ENCODE assay signal across 1 cellular context in the genomic region with DNA sequence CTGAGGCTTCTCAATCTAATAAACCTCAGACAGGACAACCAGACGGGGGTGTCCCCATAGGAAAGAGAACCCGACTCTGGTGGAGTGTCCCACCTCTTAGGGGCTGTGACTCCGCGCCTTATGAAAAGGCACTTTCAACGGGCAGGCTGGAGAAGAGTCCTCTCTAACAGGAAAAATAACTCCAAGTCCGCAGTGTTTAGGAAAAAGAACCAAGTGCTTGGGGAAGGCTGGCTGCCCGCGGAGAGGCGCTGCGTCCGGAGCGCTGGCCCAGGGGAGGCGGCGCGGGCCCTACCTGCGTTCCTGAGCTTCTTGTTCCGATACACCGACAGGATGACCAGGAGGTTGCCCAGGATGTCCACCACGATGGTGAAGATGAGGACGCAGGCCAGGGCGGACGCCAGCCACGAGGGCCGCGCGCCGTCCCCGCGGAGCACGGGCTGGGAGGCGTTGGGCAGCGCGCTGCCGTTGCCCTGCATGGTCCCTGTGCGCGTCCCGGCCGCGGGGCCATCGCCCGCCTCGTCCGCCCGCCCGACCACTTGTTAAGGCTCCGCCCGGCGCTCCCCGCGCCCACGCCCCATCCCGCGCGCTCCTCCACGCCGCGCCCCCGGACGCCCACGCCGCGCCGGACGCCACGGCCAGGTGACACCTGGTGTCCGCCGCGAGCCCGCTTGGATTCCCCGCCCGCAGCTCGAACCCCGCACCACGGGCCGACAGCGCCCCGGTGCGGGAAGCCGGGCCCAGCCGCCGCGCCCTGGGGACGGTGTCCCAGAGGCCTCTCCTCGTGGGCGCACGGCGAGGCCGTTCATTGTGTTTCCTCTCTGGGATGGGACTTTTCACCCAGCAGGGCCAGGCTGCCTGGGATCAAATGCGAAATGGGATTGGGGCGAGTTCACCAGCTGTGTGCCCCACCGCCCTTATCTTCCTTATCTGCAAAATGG.
TF ChIP-seq lines count a peak whose summit lies in the region.

A gene (minus strand): TSS at position 678 of the 938 bp plus-strand sequence. CDS start 202 bp downstream, at position 476.

TF ChIP-seq in GM23338, 12 proteins besides CTCF, POLR2A, EP300 and RAD21 (continued from another document):
- TF ChIP-seq, protein P1, sequence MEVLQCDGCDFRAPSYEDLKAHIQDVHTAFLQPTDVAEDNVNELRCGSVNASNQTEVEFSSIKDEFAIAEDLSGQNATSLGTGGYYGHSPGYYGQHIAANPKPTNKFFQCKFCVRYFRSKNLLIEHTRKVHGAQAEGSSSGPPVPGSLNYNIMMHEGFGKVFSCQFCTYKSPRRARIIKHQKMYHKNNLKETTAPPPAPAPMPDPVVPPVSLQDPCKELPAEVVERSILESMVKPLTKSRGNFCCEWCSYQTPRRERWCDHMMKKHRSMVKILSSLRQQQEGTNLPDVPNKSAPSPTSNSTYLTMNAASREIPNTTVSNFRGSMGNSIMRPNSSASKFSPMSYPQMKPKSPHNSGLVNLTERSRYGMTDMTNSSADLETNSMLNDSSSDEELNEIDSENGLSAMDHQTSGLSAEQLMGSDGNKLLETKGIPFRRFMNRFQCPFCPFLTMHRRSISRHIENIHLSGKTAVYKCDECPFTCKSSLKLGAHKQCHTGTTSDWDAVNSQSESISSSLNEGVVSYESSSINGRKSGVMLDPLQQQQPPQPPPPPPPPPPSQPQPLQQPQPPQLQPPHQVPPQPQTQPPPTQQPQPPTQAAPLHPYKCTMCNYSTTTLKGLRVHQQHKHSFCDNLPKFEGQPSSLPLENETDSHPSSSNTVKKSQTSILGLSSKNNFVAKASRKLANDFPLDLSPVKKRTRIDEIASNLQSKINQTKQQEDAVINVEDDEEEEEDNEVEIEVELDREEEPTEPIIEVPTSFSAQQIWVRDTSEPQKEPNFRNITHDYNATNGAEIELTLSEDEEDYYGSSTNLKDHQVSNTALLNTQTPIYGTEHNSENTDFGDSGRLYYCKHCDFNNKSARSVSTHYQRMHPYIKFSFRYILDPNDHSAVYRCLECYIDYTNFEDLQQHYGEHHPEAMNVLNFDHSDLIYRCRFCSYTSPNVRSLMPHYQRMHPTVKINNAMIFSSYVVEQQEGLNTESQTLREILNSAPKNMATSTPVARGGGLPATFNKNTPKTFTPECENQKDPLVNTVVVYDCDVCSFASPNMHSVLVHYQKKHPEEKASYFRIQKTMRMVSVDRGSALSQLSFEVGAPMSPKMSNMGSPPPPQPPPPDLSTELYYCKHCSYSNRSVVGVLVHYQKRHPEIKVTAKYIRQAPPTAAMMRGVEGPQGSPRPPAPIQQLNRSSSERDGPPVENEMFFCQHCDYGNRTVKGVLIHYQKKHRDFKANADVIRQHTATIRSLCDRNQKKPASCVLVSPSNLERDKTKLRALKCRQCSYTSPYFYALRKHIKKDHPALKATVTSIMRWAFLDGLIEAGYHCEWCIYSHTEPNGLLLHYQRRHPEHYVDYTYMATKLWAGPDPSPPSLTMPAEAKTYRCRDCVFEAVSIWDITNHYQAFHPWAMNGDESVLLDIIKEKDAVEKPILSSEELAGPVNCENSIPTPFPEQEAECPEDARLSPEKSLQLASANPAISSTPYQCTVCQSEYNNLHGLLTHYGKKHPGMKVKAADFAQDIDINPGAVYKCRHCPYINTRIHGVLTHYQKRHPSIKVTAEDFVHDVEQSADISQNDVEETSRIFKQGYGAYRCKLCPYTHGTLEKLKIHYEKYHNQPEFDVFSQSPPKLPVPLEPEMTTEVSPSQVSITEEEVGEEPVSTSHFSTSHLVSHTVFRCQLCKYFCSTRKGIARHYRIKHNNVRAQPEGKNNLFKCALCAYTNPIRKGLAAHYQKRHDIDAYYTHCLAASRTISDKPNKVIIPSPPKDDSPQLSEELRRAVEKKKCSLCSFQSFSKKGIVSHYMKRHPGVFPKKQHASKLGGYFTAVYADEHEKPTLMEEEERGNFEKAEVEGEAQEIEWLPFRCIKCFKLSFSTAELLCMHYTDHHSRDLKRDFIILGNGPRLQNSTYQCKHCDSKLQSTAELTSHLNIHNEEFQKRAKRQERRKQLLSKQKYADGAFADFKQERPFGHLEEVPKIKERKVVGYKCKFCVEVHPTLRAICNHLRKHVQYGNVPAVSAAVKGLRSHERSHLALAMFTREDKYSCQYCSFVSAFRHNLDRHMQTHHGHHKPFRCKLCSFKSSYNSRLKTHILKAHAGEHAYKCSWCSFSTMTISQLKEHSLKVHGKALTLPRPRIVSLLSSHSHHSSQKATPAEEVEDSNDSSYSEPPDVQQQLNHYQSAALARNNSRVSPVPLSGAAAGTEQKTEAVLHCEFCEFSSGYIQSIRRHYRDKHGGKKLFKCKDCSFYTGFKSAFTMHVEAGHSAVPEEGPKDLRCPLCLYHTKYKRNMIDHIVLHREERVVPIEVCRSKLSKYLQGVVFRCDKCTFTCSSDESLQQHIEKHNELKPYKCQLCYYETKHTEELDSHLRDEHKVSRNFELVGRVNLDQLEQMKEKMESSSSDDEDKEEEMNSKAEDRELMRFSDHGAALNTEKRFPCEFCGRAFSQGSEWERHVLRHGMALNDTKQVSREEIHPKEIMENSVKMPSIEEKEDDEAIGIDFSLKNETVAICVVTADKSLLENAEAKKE (CRISPR knock-in tag; IDR thresholded peaks at IDR 0.05): no peak
